26 cellular contexts compared by ENCODE assay signal in the genomic region with DNA sequence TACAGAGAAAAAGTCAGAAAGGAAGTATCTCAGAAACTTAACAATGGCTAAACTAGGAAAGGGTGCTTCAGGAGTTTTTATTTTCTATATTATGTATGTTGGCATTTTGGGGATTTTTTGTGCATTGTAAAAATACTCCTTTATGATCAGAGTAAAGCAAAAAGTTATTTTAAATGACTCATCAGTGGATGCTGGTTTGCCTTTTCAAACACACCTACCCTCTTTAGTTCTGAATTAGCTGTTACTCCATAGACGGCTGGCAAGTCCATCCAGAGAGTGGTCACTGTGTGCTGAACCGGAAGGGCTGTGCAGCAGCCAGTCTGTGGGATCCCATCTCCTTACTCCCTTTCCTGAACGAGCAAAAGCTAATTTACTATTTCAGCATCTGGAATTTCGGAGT. TPM values are rescaled to one million over a fixed set of nuclear protein-coding genes. Genes with fewer than 3 reads are reported as not detected.
A peak's percentile ranks its signal among the peaks of the same experiment; 100 is the strongest.
DNase-seq lines count a peak whose midpoint lies in the region; ATAC-seq, FAIRE-seq and TF ChIP-seq lines count a peak whose summit lies in the region.
"Had no signal": no experiment of that assay in that cellular context is flagged by ENCODE, and none has a peak within 500 bp of the region (broad histone marks: within the 10 kb centered on the region; RNA-seq: fewer than 3 reads in every experiment).

No MANE protein-coding gene starts in this region.

- H2BK120ac ChIP-seq in H9 (ENCODE audit: low read depth, low read length, poor library complexity, severe bottlenecking): no peak overlapping the region

- H2BK15ac ChIP-seq in H9 (ENCODE audit: low read depth, low read length): no peak overlapping the region

- H2AFZ ChIP-seq in DND-41 (ENCODE audit: low read depth, low read length): no peak overlapping the region
- H2AFZ ChIP-seq in GM12878 (ENCODE audit: control insufficient read depth, low read depth, low read length): no peak overlapping the region
- H2AFZ ChIP-seq in H9 (ENCODE audit: low read length): no peak overlapping the region
- H2AFZ ChIP-seq: GM23338 had no signal

- no TSS peak for BruUV-seq in GM12878 (replicated peaks; lab: Mats Ljungman, UMichigan)

- no peak for TF ChIP-seq POLR2A in heart left ventricle (IDR thresholded peaks at IDR 0.05)
- TF ChIP-seq POLR2A in GM12878 (IDR thresholded peaks at IDR 0.05; ENCODE audit: low read depth, low read length): no peak

- peaks cover 10% of the 10 kb centered on the region for H3K27me3 Mint-ChIP-seq in H9 (ENCODE audit: low read depth)
- H3K27me3 Mint-ChIP-seq in activated naive CD4-positive, alpha-beta T cell treated with anti-CD3 and anti-CD28 coated beads, Interleukin-2, amount 10 ng/mL, durations not matched to agents 7 days and 5 days: peaks cover 47% of the 10 kb centered on the region

- no peaks in the 10 kb centered on the region for H3K79me1 ChIP-seq in H9 (ENCODE audit: insufficient read depth, low read depth, low read length, poor library complexity, severe bottlenecking)

- H3K4me2 ChIP-seq in DND-41 (ENCODE audit: insufficient read depth, low read length) (no peak overlapping the region), GM12878 (ENCODE audit: control insufficient read depth, insufficient read depth) (no peak overlapping the region; the same call in 1 of the 2 replicates), H9 (ENCODE audit: insufficient read depth, insufficient read length, low read length) (no peak overlapping the region)
- H3K4me2 ChIP-seq: A549, GM23338, KMS-11 had no signal

- H3K4me1 Mint-ChIP-seq in H9: peaks cover 9 to 10% of the 10 kb centered on the region in 2 experiments
- H3K4me1 Mint-ChIP-seq in activated naive CD4-positive, alpha-beta T cell treated with anti-CD3 and anti-CD28 coated beads, Interleukin-2, amount 10 ng/mL, durations not matched to agents 7 days and 5 days: peaks cover 4% of the 10 kb centered on the region

- H3K9me3 ChIP-seq in cardiac muscle cell (ENCODE audit: low read depth) (no peaks in the 10 kb centered on the region), heart left ventricle (peaks cover 0 to 3% (median 0%) of the 10 kb centered on the region in 12 donors), DND-41 (ENCODE audit: insufficient read depth, low read length, severe bottlenecking) (no peaks in the 10 kb centered on the region), GM12878 (replicated peaks; ENCODE audit: control insufficient read depth, insufficient read depth, low read length) (peaks cover 2% of the 10 kb centered on the region; the same call in 2 of the 3 replicates), H9 (ENCODE audit: control insufficient read depth, low read depth, low read length) (no peaks in the 10 kb centered on the region)
- H3K9me3 ChIP-seq: A549, BE2C had no signal

- no peak overlapping the region for H2BK20ac ChIP-seq in H9 (ENCODE audit: low read depth, low read length, poor library complexity, severe bottlenecking)

- no peak overlapping the region for H3K4ac ChIP-seq in H9 (ENCODE audit: low read depth, low read length)

- H3K27me3 ChIP-seq in cardiac muscle cell (no peaks in the 10 kb centered on the region), heart left ventricle (peaks cover 0 to 3% (median 0%) of the 10 kb centered on the region in 9 donors), DND-41 (ENCODE audit: insufficient read depth, low read length, poor library complexity) (no peaks in the 10 kb centered on the region), GM12878 (replicated peaks in 1 of 2; ENCODE audit: control insufficient read depth in 2 of 2, insufficient read depth in 2 of 2, low read length in 1 of 2) (no peaks in the 10 kb centered on the region), H9 (ENCODE audit: insufficient read depth, low read length) (no peaks in the 10 kb centered on the region)
- H3K27me3 ChIP-seq: BE2C had no signal

- H4K20me1 ChIP-seq in DND-41 (ENCODE audit: insufficient read depth, low read length) (peaks cover 79% of the 10 kb centered on the region), GM12878 (ENCODE audit: control insufficient read depth, insufficient read depth) (no peaks in the 10 kb centered on the region), H9 (ENCODE audit: control insufficient read depth, insufficient read depth, insufficient read length) (no peaks in the 10 kb centered on the region)

- H4K8ac ChIP-seq in H9 (replicated peaks; ENCODE audit: insufficient read length, low read depth, low read length): no peak overlapping the region

- POLR2A ChIA-PET in GM12878 (lab: Charles Lee): interaction anchor here (0.6 to 1.9 kb wide), 4 partner anchors 18 to 28 kb away, joined by 3 to 6 read pairs (median 4); no protein-coding TSS in a partner anchor

- no peak overlapping the region for H2AK5ac ChIP-seq in H9 (ENCODE audit: insufficient read length, low read length)

- no peak overlapping the region for H3K14ac ChIP-seq in H9 (ENCODE audit: insufficient read depth, low read length)

- no peak overlapping the region for H4K5ac ChIP-seq in H9 (ENCODE audit: insufficient read length, low read depth, low read length)

- peaks cover 99% of the 10 kb centered on the region for H3K79me2 ChIP-seq in DND-41 (ENCODE audit: insufficient read depth, low read length)
- H3K79me2 ChIP-seq in GM12878 (ENCODE audit: control insufficient read depth, insufficient read depth, low read length): no peaks in the 10 kb centered on the region
- H3K79me2 ChIP-seq in H9 (ENCODE audit: insufficient read depth, low read length): no peaks in the 10 kb centered on the region

- no peak overlapping the region for H3K4me3 Mint-ChIP-seq in H9
- H3K4me3 Mint-ChIP-seq in activated naive CD4-positive, alpha-beta T cell treated with anti-CD3 and anti-CD28 coated beads, Interleukin-2, amount 10 ng/mL, durations not matched to agents 7 days and 5 days: no peak overlapping the region
- H3K4me3 Mint-ChIP-seq: GM23338 had no signal

- peak overlapping the region; percentile 45 for H3K27ac ChIP-seq in cardiac muscle cell
- H3K27ac ChIP-seq in heart left ventricle: no peak overlapping the region
- H3K27ac ChIP-seq in DND-41 (ENCODE audit: low read length): peak overlapping the region; percentile 31
- H3K27ac ChIP-seq in GM12878 (ENCODE audit: control insufficient read depth, insufficient read depth): no peak overlapping the region
- no peak overlapping the region for H3K27ac ChIP-seq in H9 (ENCODE audit: insufficient read length, low read depth, low read length)
- H3K27ac ChIP-seq: A549, KMS-11 had no signal

- no peak overlapping the region for H2BK5ac ChIP-seq in H9 (ENCODE audit: insufficient read length, low read length)

- no peak for ATAC-seq in heart left ventricle
- no peak for ATAC-seq in DND-41 (ENCODE audit: insufficient read depth, low read depth)
- ATAC-seq in GM12878: peak; percentile 30; the same call in 2 of the 3 replicates
- ATAC-seq: A549, GM23338 had no signal

- no peak overlapping the region for H2BK12ac ChIP-seq in H9 (ENCODE audit: insufficient read length, low read depth, low read length)

- no peak for TF ChIP-seq EP300 in GM12878 (IDR thresholded peaks at IDR 0.05; ENCODE audit: borderline replicate concordance in 1 of 2, control insufficient read depth in 1 of 2, low read depth in 2 of 2, low read length in 2 of 2)

- SMC1A ChIA-PET in GM12878 (lab: Charles Lee; ENCODE audit: uncharacterized antibody, unreplicated experiment): interaction anchor here (1.0 to 7.3 kb wide), 6 partner anchors 10 to 50 kb away, joined by 3 to 127 read pairs (median 11); no protein-coding TSS in a partner anchor

- DNase-seq in cardiac muscle cell (ENCODE audit: low read depth in 1 of 2, low spot score in 1 of 2) (no peak), heart left ventricle (no peak), DND-41 (no peak), GM12878 (ENCODE audit: low read depth, low spot score) (no peak), H9 (no peak)
- DNase-seq in stimulated activated CD8-positive, alpha-beta memory T cell treated with anti-CD3 and anti-CD28 coated beads, Interleukin-4, amount 100 ng/mL, for 48 hours: no peak
- no peak for DNase-seq in activated naive CD4-positive, alpha-beta T cell treated with anti-CD3 and anti-CD28 coated beads, Interleukin-2, amount 10 ng/mL, durations not matched to agents 7 days and 5 days
- DNase-seq: BE2C; Calu3; DMS153; HCEC 1CT; NCI-H1105; NCI-H146; NCI-H2029 treated with DMSO at 0.1 percent for 48 hours; NCI-H226; NCI-H510A treated with DMSO at 0.1 percent for 48 hours; NCI-H748 treated with DMSO at 0.1 percent for 48 hours; NK-92 treated with Interleukin-12 subunit alpha and Interleukin-12 subunit beta, amount 100 ng/mL, for 24 hours had no signal

- H3T11ph ChIP-seq in H9 (ENCODE audit: low read length): no peak overlapping the region

- H3K56ac ChIP-seq in H9 (ENCODE audit: insufficient read length, low read depth, low read length): no peak overlapping the region

- no peaks in the 10 kb centered on the region for H3K36me3 Mint-ChIP-seq in H9 (ENCODE audit: insufficient read depth in 1 of 3, low read depth in 3 of 3)
- H3K36me3 Mint-ChIP-seq in activated naive CD4-positive, alpha-beta T cell treated with anti-CD3 and anti-CD28 coated beads, Interleukin-2, amount 10 ng/mL, durations not matched to agents 7 days and 5 days: no peaks in the 10 kb centered on the region

- no peak overlapping the region for H4K91ac ChIP-seq in H9 (ENCODE audit: insufficient read length, low read depth, low read length)

- H3K4me3 ChIP-seq in cardiac muscle cell: no peak overlapping the region
- no peak overlapping the region for H3K4me3 ChIP-seq in heart left ventricle
- no peak overlapping the region for H3K4me3 ChIP-seq in DND-41 (ENCODE audit: low read depth in 1 of 2, low read length in 2 of 2)
- H3K4me3 ChIP-seq in GM12878: no peak overlapping the region
- H3K4me3 ChIP-seq: A549, GM23338 had no signal

- H3K18ac ChIP-seq in H9 (ENCODE audit: insufficient read length, low read depth, low read length): no peak overlapping the region

- H3K27ac Mint-ChIP-seq in H9: no peak overlapping the region; a peak in 1 of 7 replicates
- no peak overlapping the region for H3K27ac Mint-ChIP-seq in activated naive CD4-positive, alpha-beta T cell treated with anti-CD3 and anti-CD28 coated beads, Interleukin-2, amount 10 ng/mL, durations not matched to agents 7 days and 5 days
- H3K27ac Mint-ChIP-seq: GM23338 had no signal

- peak overlapping the region; percentile 5; the same call in 1 of the 2 replicates for H3K9ac ChIP-seq in DND-41 (ENCODE audit: low read depth, low read length)
- H3K9ac ChIP-seq in GM12878 (ENCODE audit: control insufficient read depth, insufficient read depth, low read length): no peak overlapping the region
- no peak overlapping the region for H3K9ac ChIP-seq in H9 (ENCODE audit: extremely low read depth, insufficient read length, low read length)
- H3K9ac ChIP-seq: KMS-11 had no signal

- no peak for TF ChIP-seq RAD21 in GM12878 (IDR thresholded peaks at IDR 0.05; ENCODE audit: insufficient read depth, low read depth, low read length)

- TF ChIP-seq CTCF in cardiac muscle cell (IDR thresholded peaks at IDR 0.05; ENCODE audit: low read depth, low read length) (no peak), heart left ventricle (IDR thresholded peaks at IDR 0.05) (no peak), DND-41 (IDR thresholded peaks at IDR 0.05; ENCODE audit: borderline replicate concordance, extremely low read depth, low read length, poor library complexity, severe bottlenecking) (no peak), GM12878 (IDR thresholded peaks at IDR 0.05 in 2 of 3, conservative IDR thresholded peaks at IDR 0.05 in 1 of 3; ENCODE audit: control insufficient read depth in 2 of 3, extremely low read depth in 1 of 3, insufficient read depth in 1 of 3, low read depth in 3 of 3, low read length in 3 of 3) (no peak), H9 (conservative IDR thresholded peaks at IDR 0.05) (no peak)

- WGBS in heart left ventricle, 4 donors: 65 to 80% (median 72%) methylated on average over 4 of the region's 4 CpGs
- WGBS in GM12878 (ENCODE audit: insufficient coverage, insufficient replicate concordance, low lambda C conversion rate, missing lambda C conversion rate): 26% methylated on average over 4 of the region's 4 CpGs
- no CpG with 5 or more reads among the region's 4 CpGs for WGBS in H9 (ENCODE audit: extremely low coverage, insufficient read length, low lambda C conversion rate)

- peaks cover 29% of the 10 kb centered on the region for H3K4me1 ChIP-seq in cardiac muscle cell (ENCODE audit: low read depth)
- no peaks in the 10 kb centered on the region for H3K4me1 ChIP-seq in heart left ventricle
- H3K4me1 ChIP-seq in DND-41 (ENCODE audit: insufficient read depth, low read length): peaks cover 99% of the 10 kb centered on the region
- H3K4me1 ChIP-seq in GM12878 (ENCODE audit: control insufficient read depth, insufficient read depth, low read length): peaks cover 42% of the 10 kb centered on the region
- no peaks in the 10 kb centered on the region for H3K4me1 ChIP-seq in H9 (ENCODE audit: insufficient read depth, low read length)
- H3K4me1 ChIP-seq: A549, BE2C had no signal

- H3K23me2 ChIP-seq in H9 (ENCODE audit: insufficient read length, low read depth, low read length, poor library complexity, severe bottlenecking): no peaks in the 10 kb centered on the region

- no peaks in the 10 kb centered on the region for H3K9me3 Mint-ChIP-seq in H9
- no peaks in the 10 kb centered on the region for H3K9me3 Mint-ChIP-seq in activated naive CD4-positive, alpha-beta T cell treated with anti-CD3 and anti-CD28 coated beads, Interleukin-2, amount 10 ng/mL, durations not matched to agents 7 days and 5 days
- H3K9me3 Mint-ChIP-seq: GM23338 had no signal

- FAIRE-seq in GM12878 (lab: Jason Lieb, UNC): no peak
- FAIRE-seq: A549, G401.6, HTR-8/SVneo, RCC 7860 had no signal

- RAD21 ChIA-PET in GM12878 (lab: Charles Lee; ENCODE audit: unreplicated experiment): interaction anchor here (1.0 to 1.5 kb wide), 4 partner anchors 12 to 26 kb away, joined by 3 to 7 read pairs (median 4); no protein-coding TSS in a partner anchor

- intact Hi-C loops in heart left ventricle (cut with DNase I): no loop called here
- intact Hi-C loops in GM12878 (cut with micrococcal nuclease; ENCODE audit: unreplicated experiment): no loop called here

- in situ Hi-C loops in GM12878 (cut with MboI): no loop called here

- H3K36me3 ChIP-seq in cardiac muscle cell: no peaks in the 10 kb centered on the region
- no peaks in the 10 kb centered on the region for H3K36me3 ChIP-seq in heart left ventricle
- peaks cover 93% of the 10 kb centered on the region for H3K36me3 ChIP-seq in DND-41 (ENCODE audit: insufficient read depth, low read length)
- H3K36me3 ChIP-seq in GM12878 (ENCODE audit: control insufficient read depth in 2 of 2, insufficient read depth in 2 of 2, low read length in 1 of 2): peaks cover 0 to 2% of the 10 kb centered on the region in 2 experiments; a peak in 2 of 4 replicates
- H3K36me3 ChIP-seq: BE2C had no signal

- H3K23ac ChIP-seq in H9 (ENCODE audit: insufficient read length, low read depth, low read length): no peak overlapping the region

- CTCF ChIA-PET in GM12878 (lab: Yijun Ruan, JAX): interaction anchor here (0.8 to 1.5 kb wide), 7 partner anchors 13 to 228 kb away, joined by 3 to 5 read pairs (median 3); no protein-coding TSS in a partner anchor
- CTCF ChIA-PET in activated naive CD4-positive, alpha-beta T cell treated with anti-CD3 and anti-CD28 coated beads, Interleukin-2, amount 10 ng/mL, durations not matched to agents 7 days and 5 days (lab: Charles Lee): no interaction called here

RNA-seq across cellular contexts. Expression of a gene that starts 0.9 kb away (rescaled TPM):
- 0.21 and 0.27 TPM in 2 replicates for total RNA-seq in cardiac muscle cell
- polyA plus RNA-seq in cardiac muscle cell: 0.22 and 0.71 TPM in 2 replicates
- not detected for total RNA-seq in heart left ventricle
- under 1 TPM in 1 of 2 donors, not detected in 1; 0.03 TPM for polyA plus RNA-seq in heart left ventricle
- total RNA-seq in GM12878 (2013; cell fraction: nucleolus; rRNA removed): 0.47 and 0.48 TPM in 2 replicates
- total RNA-seq in GM12878 (2014; rRNA removed): 2.6 and 2.9 TPM in 2 replicates
- 2.3 TPM in 2 replicates for total RNA-seq in GM12878 (2014; rRNA removed; fragmentation: Illumina TruSeq; extraction: Trizol)
- 1.8 and 2.3 TPM in 2 replicates for total RNA-seq in GM12878 (2021)
- polyA plus RNA-seq in GM12878 (2011; ENCODE audit: low read depth): 11.3 TPM
- 0.05 and 0.09 TPM in 2 replicates for polyA plus RNA-seq in GM12878 (2011; rRNA removed)
- polyA plus RNA-seq in GM12878 (2011; cell fraction: cytosol; rRNA removed): 0.04 and 0.05 TPM in 2 replicates
- 0.07 TPM in 1 of 2 replicates, not detected in the other for polyA plus RNA-seq in GM12878 (2011; cell fraction: nucleus; rRNA removed)
- polyA plus RNA-seq in GM12878 (2012): 0.38 and 10.5 TPM in 2 replicates
- 3.0 and 3.6 TPM in 2 replicates for polyA plus RNA-seq in GM12878 (2014; fragmentation: Illumina TruSeq; extraction: Trizol)
- 1 to 10 TPM; 3.1 to 3.9 TPM for polyA plus RNA-seq in GM12878 (2014; fragmentation: Nextera tagmentation; extraction: Ambion mirVana)
- 1.5 and 2.4 TPM in 2 replicates for polyA plus RNA-seq in GM12878 (2014; rRNA removed)
- under 1 TPM; 0.52 to 0.77 TPM for polyA plus RNA-seq in GM12878 (2016; fragmentation: Nextera tagmentation; extraction: Ambion mirVana)
- 0.62 TPM in 1 of 2 replicates, not detected in the other for polyA minus RNA-seq in GM12878 (2011; rRNA and poly(A)+ RNA removed)
- not detected in 2 replicates for polyA minus RNA-seq in GM12878 (2011; cell fraction: cytosol; rRNA and poly(A)+ RNA removed)
- not detected in 2 replicates for polyA minus RNA-seq in GM12878 (2011; cell fraction: nucleus; rRNA and poly(A)+ RNA removed)
- not detected in 2 replicates for total RNA-seq in H9 (2021)
- total RNA-seq: Calu3, Daoy, GM23338, SK-MEL-5 had no signal
- polyA plus RNA-seq: A549, GM23338 had no signal

RNA-seq across cellular contexts. Expression of a gene that starts 45.4 kb away (rescaled TPM):
- 26.4 and 30.2 TPM in 2 replicates for total RNA-seq in cardiac muscle cell
- polyA plus RNA-seq in cardiac muscle cell: 21.7 and 26.0 TPM in 2 replicates
- 10 to 100 TPM in 2 of 9 donors, 1 to 10 TPM in 7; 6.7 to 13.0 (median 8.8) TPM for total RNA-seq in heart left ventricle
- 10 to 100 TPM in 1 of 2 donors, 1 to 10 TPM in 1; 1.7 to 13.1 TPM for polyA plus RNA-seq in heart left ventricle
- 1,143 and 1,248 TPM in 2 replicates for total RNA-seq in GM12878 (2013; cell fraction: nucleolus; rRNA removed)
- total RNA-seq in GM12878 (2014; rRNA removed): 10.3 and 15.3 TPM in 2 replicates
- total RNA-seq in GM12878 (2014; rRNA removed; fragmentation: Illumina TruSeq; extraction: Trizol): 16.5 and 16.9 TPM in 2 replicates
- 11.3 and 13.0 TPM in 2 replicates for total RNA-seq in GM12878 (2021)
- polyA plus RNA-seq in GM12878 (2011; ENCODE audit: low read depth): 32.2 TPM
- polyA plus RNA-seq in GM12878 (2011; rRNA removed): 74.1 and 78.7 TPM in 2 replicates
- polyA plus RNA-seq in GM12878 (2011; cell fraction: cytosol; rRNA removed): 25.7 and 31.0 TPM in 2 replicates
- polyA plus RNA-seq in GM12878 (2011; cell fraction: nucleus; rRNA removed): 87.9 and 98.5 TPM in 2 replicates
- polyA plus RNA-seq in GM12878 (2012): 9.8 and 36.1 TPM in 2 replicates
- 21.0 and 23.7 TPM in 2 replicates for polyA plus RNA-seq in GM12878 (2014; fragmentation: Illumina TruSeq; extraction: Trizol)
- polyA plus RNA-seq in GM12878 (2014; fragmentation: Nextera tagmentation; extraction: Ambion mirVana): 10 to 100 TPM in 1 of 2 experiments, 1 to 10 TPM in 1; 10.0 to 10.8 TPM
- 14.3 and 17.4 TPM in 2 replicates for polyA plus RNA-seq in GM12878 (2014; rRNA removed)
- 10 to 100 TPM in 1 of 2 experiments, 1 to 10 TPM in 1; 9.8 to 10.8 TPM for polyA plus RNA-seq in GM12878 (2016; fragmentation: Nextera tagmentation; extraction: Ambion mirVana)
- 40.2 and 47.4 TPM in 2 replicates for polyA minus RNA-seq in GM12878 (2011; rRNA and poly(A)+ RNA removed)
- 7.9 and 22.1 TPM in 2 replicates for polyA minus RNA-seq in GM12878 (2011; cell fraction: cytosol; rRNA and poly(A)+ RNA removed)
- 67.9 and 91.2 TPM in 2 replicates for polyA minus RNA-seq in GM12878 (2011; cell fraction: nucleus; rRNA and poly(A)+ RNA removed)
- 9.1 and 12.2 TPM in 2 replicates for total RNA-seq in H9 (2021)

RNA-seq across cellular contexts. Expression of a gene that starts 56.0 kb away (rescaled TPM):
- not detected in 2 replicates for total RNA-seq in cardiac muscle cell
- 0.06 TPM in 1 of 2 replicates, not detected in the other for polyA plus RNA-seq in cardiac muscle cell
- 1 to 10 TPM in 2 of 9 donors, under 1 TPM in 4, not detected in 3; 0.20 to 2.1 (median 0.32) TPM for total RNA-seq in heart left ventricle
- polyA plus RNA-seq in heart left ventricle: under 1 TPM; 0.19 to 0.28 TPM
- 0.23 and 0.32 TPM in 2 replicates for total RNA-seq in GM12878 (2013; cell fraction: nucleolus; rRNA removed)
- total RNA-seq in GM12878 (2014; rRNA removed): not detected in 2 replicates
- not detected in 2 replicates for total RNA-seq in GM12878 (2014; rRNA removed; fragmentation: Illumina TruSeq; extraction: Trizol)
- not detected in 2 replicates for total RNA-seq in GM12878 (2021)
- polyA plus RNA-seq in GM12878 (2011; ENCODE audit: low read depth): 0.17 TPM
- polyA plus RNA-seq in GM12878 (2011; rRNA removed): 0.12 TPM in 1 of 2 replicates, not detected in the other
- polyA plus RNA-seq in GM12878 (2011; cell fraction: cytosol; rRNA removed): 0.07 TPM in 1 of 2 replicates, not detected in the other
- 0.12 and 0.18 TPM in 2 replicates for polyA plus RNA-seq in GM12878 (2011; cell fraction: nucleus; rRNA removed)
- polyA plus RNA-seq in GM12878 (2012): 0.09 and 0.18 TPM in 2 replicates
- not detected in 2 replicates for polyA plus RNA-seq in GM12878 (2014; fragmentation: Illumina TruSeq; extraction: Trizol)
- under 1 TPM; 0.04 to 0.13 TPM for polyA plus RNA-seq in GM12878 (2014; fragmentation: Nextera tagmentation; extraction: Ambion mirVana)
- polyA plus RNA-seq in GM12878 (2014; rRNA removed): 0.12 TPM in 1 of 2 replicates, not detected in the other
- polyA plus RNA-seq in GM12878 (2016; fragmentation: Nextera tagmentation; extraction: Ambion mirVana): under 1 TPM in 1 of 2 experiments, not detected in 1; 0.20 TPM
- 0.22 TPM in 1 of 2 replicates, not detected in the other for polyA minus RNA-seq in GM12878 (2011; rRNA and poly(A)+ RNA removed)
- polyA minus RNA-seq in GM12878 (2011; cell fraction: cytosol; rRNA and poly(A)+ RNA removed): not detected in 2 replicates
- polyA minus RNA-seq in GM12878 (2011; cell fraction: nucleus; rRNA and poly(A)+ RNA removed): not detected in 2 replicates
- not detected in 2 replicates for total RNA-seq in H9 (2021)
- total RNA-seq: Calu3, Daoy, GM23338, SK-MEL-5 had no signal
- polyA plus RNA-seq: A549 had no signal

Comparison
In these comparisons a context has a peak if more than half of its experiments do, and no peak if none do; other contexts are left out.
1. H3K27ac ChIP-seq: peak in cardiac muscle cell (single experiment) and DND-41 (single experiment); none in heart left ventricle (0 of 12), GM12878 (single experiment) and H9 (single experiment).